Comparison of ENCODE assay signal across 8 cellular contexts in the genomic region with DNA sequence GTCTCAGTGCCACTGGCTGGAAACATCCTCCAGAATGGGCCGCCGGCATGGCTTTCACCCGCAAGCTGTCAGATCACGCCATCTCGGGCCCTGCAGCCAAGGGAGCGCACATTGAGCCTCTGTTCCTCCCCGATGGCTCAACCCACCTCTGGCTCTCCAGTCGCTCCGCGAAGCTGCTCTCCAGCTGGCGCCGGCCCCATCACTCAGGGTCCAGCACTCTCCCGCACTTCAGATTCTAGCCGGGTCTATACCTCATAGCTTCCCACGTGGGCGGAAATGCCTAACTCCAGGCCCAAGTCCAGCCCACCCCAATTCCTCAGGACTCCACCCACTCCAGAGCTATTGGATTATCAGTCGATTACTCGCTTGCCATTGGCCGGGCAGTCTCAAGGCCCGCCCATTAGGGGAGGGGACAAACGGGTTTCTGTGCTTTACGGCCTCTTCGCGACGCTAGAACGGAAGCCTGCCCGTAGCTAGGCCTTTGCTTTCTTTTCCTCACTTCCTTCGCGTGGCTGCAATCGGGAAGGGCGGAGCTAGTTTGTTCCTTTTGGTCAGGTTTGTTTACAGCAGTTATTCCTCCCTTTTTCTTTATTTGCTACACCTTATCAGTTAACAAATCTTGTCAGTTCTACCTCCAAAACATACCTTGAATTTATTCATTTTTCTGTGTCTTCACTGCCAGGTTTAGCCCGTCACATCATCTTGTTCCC. TPM values are rescaled to one million over a fixed set of nuclear protein-coding genes. Genes with fewer than 3 reads are reported as not detected.
DNase-seq lines count a peak whose midpoint lies in the region; ATAC-seq and TF ChIP-seq lines count a peak whose summit lies in the region.

A gene with protein sequence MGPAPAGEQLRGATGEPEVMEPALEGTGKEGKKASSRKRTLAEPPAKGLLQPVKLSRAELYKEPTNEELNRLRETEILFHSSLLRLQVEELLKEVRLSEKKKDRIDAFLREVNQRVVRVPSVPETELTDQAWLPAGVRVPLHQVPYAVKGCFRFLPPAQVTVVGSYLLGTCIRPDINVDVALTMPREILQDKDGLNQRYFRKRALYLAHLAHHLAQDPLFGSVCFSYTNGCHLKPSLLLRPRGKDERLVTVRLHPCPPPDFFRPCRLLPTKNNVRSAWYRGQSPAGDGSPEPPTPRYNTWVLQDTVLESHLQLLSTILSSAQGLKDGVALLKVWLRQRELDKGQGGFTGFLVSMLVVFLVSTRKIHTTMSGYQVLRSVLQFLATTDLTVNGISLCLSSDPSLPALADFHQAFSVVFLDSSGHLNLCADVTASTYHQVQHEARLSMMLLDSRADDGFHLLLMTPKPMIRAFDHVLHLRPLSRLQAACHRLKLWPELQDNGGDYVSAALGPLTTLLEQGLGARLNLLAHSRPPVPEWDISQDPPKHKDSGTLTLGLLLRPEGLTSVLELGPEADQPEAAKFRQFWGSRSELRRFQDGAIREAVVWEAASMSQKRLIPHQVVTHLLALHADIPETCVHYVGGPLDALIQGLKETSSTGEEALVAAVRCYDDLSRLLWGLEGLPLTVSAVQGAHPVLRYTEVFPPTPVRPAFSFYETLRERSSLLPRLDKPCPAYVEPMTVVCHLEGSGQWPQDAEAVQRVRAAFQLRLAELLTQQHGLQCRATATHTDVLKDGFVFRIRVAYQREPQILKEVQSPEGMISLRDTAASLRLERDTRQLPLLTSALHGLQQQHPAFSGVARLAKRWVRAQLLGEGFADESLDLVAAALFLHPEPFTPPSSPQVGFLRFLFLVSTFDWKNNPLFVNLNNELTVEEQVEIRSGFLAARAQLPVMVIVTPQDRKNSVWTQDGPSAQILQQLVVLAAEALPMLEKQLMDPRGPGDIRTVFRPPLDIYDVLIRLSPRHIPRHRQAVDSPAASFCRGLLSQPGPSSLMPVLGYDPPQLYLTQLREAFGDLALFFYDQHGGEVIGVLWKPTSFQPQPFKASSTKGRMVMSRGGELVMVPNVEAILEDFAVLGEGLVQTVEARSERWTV (minus strand): TSS at position 282 of the 710 bp plus-strand sequence. CDS start 82 bp downstream, at position 200.

- no peaks in the 10 kb centered on the region for H3K9me3 ChIP-seq in BLaER1

- peaks cover 23% of the 10 kb centered on the region for H3K4me1 ChIP-seq in BLaER1

- H3K4me3 ChIP-seq in BLaER1 (peak within 1 kb of the TSS; percentile 97), coronary artery (peak within 1 kb of the TSS; percentile 90)

- ATAC-seq in GM19328 (IDR thresholded peaks at IDR 0.05; ENCODE audit: unreplicated experiment) (peak; percentile 98), HG03520 (IDR thresholded peaks at IDR 0.05; ENCODE audit: unreplicated experiment) (peak; percentile 97)

- CTCF ChIA-PET in activated CD4-positive, alpha-beta T cell treated with anti-CD3 and anti-CD28 coated beads, Interleukin-2, amount 10 ng/mL, durations not matched to agents 7 days and 5 days (lab: Charles Lee) = interaction anchor here (0.6 to 3.3 kb wide), 17 partner anchors 9 to 247 kb away, joined by 3 to 24 read pairs (median 4); partner anchors contain the start of gene AQP3

- peak within 1 kb of the TSS; percentile 92 for H3K27ac Mint-ChIP-seq in activated CD4-positive, alpha-beta T cell treated with anti-CD3 and anti-CD28 coated beads, Interleukin-2, amount 10 ng/mL, durations not matched to agents 7 days and 5 days

- H3K27me3 ChIP-seq in BLaER1 = no peaks in the 10 kb centered on the region
- no peaks in the 10 kb centered on the region for H3K27me3 ChIP-seq in layer of hippocampus (ENCODE audit: control insufficient read depth, insufficient read depth, low read length)

- H4K20me1 ChIP-seq in BLaER1 = peaks cover 28% of the 10 kb centered on the region

- peak within 1 kb of the TSS; percentile 80 for H3K27ac ChIP-seq in BLaER1
- H3K27ac ChIP-seq in coronary artery = peak within 1 kb of the TSS; percentile 66 to 72
- peak within 1 kb of the TSS; percentile 72 for H3K27ac ChIP-seq in layer of hippocampus (ENCODE audit: low read depth, low read length)

- POLR2A ChIA-PET in activated CD4-positive, alpha-beta T cell treated with anti-CD3 and anti-CD28 coated beads, Interleukin-2, amount 10 ng/mL, durations not matched to agents 7 days and 5 days (lab: Charles Lee) = interaction anchor here (0.6 to 1.0 kb wide), 4 partner anchors 18 to 99 kb away, joined by 3 to 4 read pairs (median 3); partner anchors contain the start of gene ANKRD18B

- H3K4me2 ChIP-seq in BLaER1 = peak within 1 kb of the TSS; percentile 96

- H3K36me3 ChIP-seq in BLaER1 = peaks cover 37% of the 10 kb centered on the region

- DNase-seq in NCI-H69 (lab: John Stamatoyannopoulos, UW) (peak; percentile 100), coronary artery (ENCODE audit: low spot score) (peak; percentile 99)
- peak; percentile 99 for DNase-seq in activated CD4-positive, alpha-beta T cell treated with anti-CD3 and anti-CD28 coated beads, Interleukin-2, amount 10 ng/mL, durations not matched to agents 7 days and 5 days
- DNase-seq in stimulated activated CD4-positive, alpha-beta T cell treated with anti-CD3 and anti-CD28 coated beads, Interleukin-1b, Interleukin-23, amount 100 ng/mL, for 4 hours (ENCODE audit: low read depth in 2 of 2) = peak; percentile 94 to 96

- H3K9me3 Mint-ChIP-seq in activated CD4-positive, alpha-beta T cell treated with anti-CD3 and anti-CD28 coated beads, Interleukin-2, amount 10 ng/mL, durations not matched to agents 7 days and 5 days = no peaks in the 10 kb centered on the region

- peak within 1 kb of the TSS; percentile 88 for H3K9ac ChIP-seq in BLaER1

- no peak for TF ChIP-seq CTCF in coronary artery (IDR thresholded peaks at IDR 0.05)

- peaks cover 27% of the 10 kb centered on the region for H3K4me1 Mint-ChIP-seq in activated CD4-positive, alpha-beta T cell treated with anti-CD3 and anti-CD28 coated beads, Interleukin-2, amount 10 ng/mL, durations not matched to agents 7 days and 5 days

- H3K4me3 Mint-ChIP-seq in activated CD4-positive, alpha-beta T cell treated with anti-CD3 and anti-CD28 coated beads, Interleukin-2, amount 10 ng/mL, durations not matched to agents 7 days and 5 days = peak within 1 kb of the TSS; percentile 94

- no peaks in the 10 kb centered on the region for H3K27me3 Mint-ChIP-seq in activated CD4-positive, alpha-beta T cell treated with anti-CD3 and anti-CD28 coated beads, Interleukin-2, amount 10 ng/mL, durations not matched to agents 7 days and 5 days

- peaks cover 18% of the 10 kb centered on the region for H3K36me3 Mint-ChIP-seq in activated CD4-positive, alpha-beta T cell treated with anti-CD3 and anti-CD28 coated beads, Interleukin-2, amount 10 ng/mL, durations not matched to agents 7 days and 5 days (ENCODE audit: low read depth)

RNA-seq across cellular contexts. Expression of the gene that starts here (rescaled TPM):
- 10 to 100 TPM; 36.2 to 37.7 TPM for total RNA-seq in activated CD4-positive, alpha-beta T cell treated with anti-CD3 and anti-CD28 coated beads, Interleukin-2, amount 10 ng/mL, durations not matched to agents 7 days and 5 days

Comparison
In these comparisons a context has a peak if more than half of its experiments do, and no peak if none do; other contexts are left out.
1. Peak in every context shown above with its lines: DNase-seq, ATAC-seq, H3K4me3 ChIP-seq and H3K27ac ChIP-seq.